Comparison of ENCODE assay signal across 21 cellular contexts in the genomic region with DNA sequence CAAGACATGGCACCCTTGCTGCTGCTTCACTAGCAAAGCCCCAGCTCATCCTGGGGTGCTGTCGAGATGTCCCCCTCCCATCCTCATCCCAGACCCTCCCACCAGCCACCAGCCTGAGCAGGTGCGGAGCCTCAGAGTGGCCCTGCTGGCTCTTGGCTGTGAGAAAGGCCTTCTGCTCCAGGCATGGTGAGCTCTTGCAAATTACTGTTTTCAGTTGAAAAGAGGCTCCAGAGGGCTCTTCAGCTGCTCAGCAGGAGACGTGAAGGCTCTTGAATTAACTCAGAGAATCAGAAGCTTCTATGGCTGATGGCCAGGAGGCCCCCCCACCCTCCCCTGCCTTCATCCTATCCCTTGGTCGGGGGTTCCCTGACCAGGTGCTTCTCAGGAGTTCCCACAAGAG. TPM values are rescaled to one million over a fixed set of nuclear protein-coding genes. Genes with fewer than 3 reads are reported as not detected.
"Had no signal": no experiment of that assay in that cellular context is flagged by ENCODE, and none has a peak within 500 bp of the region (broad histone marks: within the 10 kb centered on the region; RNA-seq: fewer than 3 reads in every experiment).

No MANE protein-coding gene starts in this region.

- H3K4me3 Mint-ChIP-seq: activated naive CD8-positive, alpha-beta T cell; brain; central memory CD8-positive, alpha-beta T cell; dendritic cell treated with granulocyte-macrophage colony-stimulating factor and Interleukin-4, amounts not matched to agents 40 ng/mL and 50 ng/mL, for 4 days; natural killer cell had no signal

- H3K9me3 Mint-ChIP-seq: central memory CD8-positive, alpha-beta T cell; dendritic cell treated with granulocyte-macrophage colony-stimulating factor and Interleukin-4, amounts not matched to agents 40 ng/mL and 50 ng/mL, for 4 days; natural killer cell had no signal

- H3K36me3 ChIP-seq: prostate gland, suprapubic skin, upper lobe of left lung had no signal

- H3K27ac Mint-ChIP-seq: activated naive CD8-positive, alpha-beta T cell; dendritic cell treated with granulocyte-macrophage colony-stimulating factor and Interleukin-4, amounts not matched to agents 40 ng/mL and 50 ng/mL, for 4 days; natural killer cell had no signal

- H3K9me3 ChIP-seq: mucosa of descending colon, prostate gland, suprapubic skin, upper lobe of left lung had no signal

- H3K4me1 Mint-ChIP-seq: central memory CD8-positive, alpha-beta T cell; natural killer cell had no signal

- DNase-seq: activated effector memory CD4-positive, alpha-beta T cell treated with anti-CD3 and anti-CD28 coated beads, Interleukin-2, amount 50 U/mL, for 16 hours; activated T-cell treated with anti-CD3 and anti-CD28 coated beads, Interleukin-2, amount 50 U/mL, for 1 hour; amygdala; islet precursor cell; mammary epithelial cell; mucosa of descending colon; natural killer cell; occipital lobe; stimulated activated naive CD8-positive, alpha-beta T cell treated with anti-CD3 and anti-CD28 coated beads, Interleukin-15, Interleukin-2, amounts not matched to agents 100 U/mL and 50 U/mL, for 24 hours had no signal

- H3K4me1 ChIP-seq: prostate gland, suprapubic skin, upper lobe of left lung had no signal

- H3K36me3 Mint-ChIP-seq: activated naive CD8-positive, alpha-beta T cell; natural killer cell had no signal

- H3K27me3 ChIP-seq: upper lobe of left lung had no signal

- ATAC-seq: activated CD4-positive, CD25-positive, alpha-beta regulatory T cell treated with anti-CD3 and anti-CD28 coated beads, Interleukin-2, amount 50 U/mL, for 24 hours; left lobe of liver; mucosa of descending colon; natural killer cell; sciatic nerve; stimulated activated naive CD8-positive, alpha-beta T cell treated with anti-CD3 and anti-CD28 coated beads, Interleukin-15, Interleukin-2, amounts not matched to agents 100 U/mL and 50 U/mL, for 24 hours had no signal

- H3K4me3 ChIP-seq: mucosa of descending colon, prostate gland, suprapubic skin, upper lobe of left lung had no signal

- H3K27ac ChIP-seq: prostate gland, suprapubic skin, upper lobe of left lung had no signal

RNA-seq across cellular contexts. Expression of a gene that starts 44.1 kb away (rescaled TPM):
- total RNA-seq: fibroblast of villous mesenchyme; left lobe of liver; T-helper 2 cell treated with Interferon-gamma antibody and Interleukin-4, amounts not matched to agents 100 ng/mL and 5 ng/mL, for 36 hours had no signal
- polyA plus RNA-seq: mammary epithelial cell had no signal
